In the genomic region with DNA sequence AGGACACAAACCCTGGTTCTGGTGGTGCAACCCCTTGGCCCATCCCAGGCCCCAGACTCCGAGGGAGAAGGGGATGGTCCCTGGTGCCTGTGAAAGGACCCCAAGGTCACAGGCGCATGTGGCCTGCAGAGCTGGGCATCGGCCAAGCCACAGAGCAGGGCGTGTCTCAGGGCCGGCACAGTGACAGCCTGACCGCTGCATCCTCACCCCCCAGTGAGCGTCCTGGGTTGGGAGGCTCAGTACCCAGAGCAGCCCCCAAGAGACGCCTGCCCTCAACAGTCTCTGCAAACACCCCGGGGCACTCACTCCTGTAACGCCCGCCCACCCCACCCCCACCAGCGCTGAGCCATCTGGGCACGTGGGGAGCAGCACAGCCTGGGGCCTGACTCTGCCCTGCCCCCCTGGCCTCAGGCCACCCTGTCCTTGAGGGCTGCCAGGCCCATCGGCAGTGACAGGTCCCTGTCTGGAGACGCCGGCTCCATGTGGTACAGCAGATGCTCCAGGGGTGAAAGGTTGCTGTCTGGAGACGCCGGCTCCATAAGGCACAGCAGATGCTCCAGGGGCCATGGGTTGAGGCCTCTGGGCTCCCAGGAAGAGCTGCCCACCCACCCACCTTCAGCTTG, we compare ENCODE assay signal across 1 cellular context.
TF ChIP-seq lines count a peak whose summit lies in the region.

No MANE protein-coding gene starts in this region.

TF ChIP-seq in GM12878, 131 proteins besides CTCF, POLR2A, EP300 and RAD21 (continued from another document):
- no peak for TF ChIP-seq PAX8 (IDR thresholded peaks at IDR 0.05)
- TF ChIP-seq HDAC6 (IDR thresholded peaks at IDR 0.05; ENCODE audit: unreplicated experiment) = no peak
- TF ChIP-seq, protein P1, sequence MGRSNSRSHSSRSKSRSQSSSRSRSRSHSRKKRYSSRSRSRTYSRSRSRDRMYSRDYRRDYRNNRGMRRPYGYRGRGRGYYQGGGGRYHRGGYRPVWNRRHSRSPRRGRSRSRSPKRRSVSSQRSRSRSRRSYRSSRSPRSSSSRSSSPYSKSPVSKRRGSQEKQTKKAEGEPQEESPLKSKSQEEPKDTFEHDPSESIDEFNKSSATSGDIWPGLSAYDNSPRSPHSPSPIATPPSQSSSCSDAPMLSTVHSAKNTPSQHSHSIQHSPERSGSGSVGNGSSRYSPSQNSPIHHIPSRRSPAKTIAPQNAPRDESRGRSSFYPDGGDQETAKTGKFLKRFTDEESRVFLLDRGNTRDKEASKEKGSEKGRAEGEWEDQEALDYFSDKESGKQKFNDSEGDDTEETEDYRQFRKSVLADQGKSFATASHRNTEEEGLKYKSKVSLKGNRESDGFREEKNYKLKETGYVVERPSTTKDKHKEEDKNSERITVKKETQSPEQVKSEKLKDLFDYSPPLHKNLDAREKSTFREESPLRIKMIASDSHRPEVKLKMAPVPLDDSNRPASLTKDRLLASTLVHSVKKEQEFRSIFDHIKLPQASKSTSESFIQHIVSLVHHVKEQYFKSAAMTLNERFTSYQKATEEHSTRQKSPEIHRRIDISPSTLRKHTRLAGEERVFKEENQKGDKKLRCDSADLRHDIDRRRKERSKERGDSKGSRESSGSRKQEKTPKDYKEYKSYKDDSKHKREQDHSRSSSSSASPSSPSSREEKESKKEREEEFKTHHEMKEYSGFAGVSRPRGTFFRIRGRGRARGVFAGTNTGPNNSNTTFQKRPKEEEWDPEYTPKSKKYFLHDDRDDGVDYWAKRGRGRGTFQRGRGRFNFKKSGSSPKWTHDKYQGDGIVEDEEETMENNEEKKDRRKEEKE (IDR thresholded peaks at IDR 0.05) = no peak
- no peak for TF ChIP-seq BMI1 (IDR thresholded peaks at IDR 0.05; ENCODE audit: borderline replicate concordance)
- TF ChIP-seq TCF3 (IDR thresholded peaks at IDR 0.05; ENCODE audit: borderline replicate concordance, insufficient read depth, low read depth, low read length) = no peak
- TF ChIP-seq, protein P2, sequence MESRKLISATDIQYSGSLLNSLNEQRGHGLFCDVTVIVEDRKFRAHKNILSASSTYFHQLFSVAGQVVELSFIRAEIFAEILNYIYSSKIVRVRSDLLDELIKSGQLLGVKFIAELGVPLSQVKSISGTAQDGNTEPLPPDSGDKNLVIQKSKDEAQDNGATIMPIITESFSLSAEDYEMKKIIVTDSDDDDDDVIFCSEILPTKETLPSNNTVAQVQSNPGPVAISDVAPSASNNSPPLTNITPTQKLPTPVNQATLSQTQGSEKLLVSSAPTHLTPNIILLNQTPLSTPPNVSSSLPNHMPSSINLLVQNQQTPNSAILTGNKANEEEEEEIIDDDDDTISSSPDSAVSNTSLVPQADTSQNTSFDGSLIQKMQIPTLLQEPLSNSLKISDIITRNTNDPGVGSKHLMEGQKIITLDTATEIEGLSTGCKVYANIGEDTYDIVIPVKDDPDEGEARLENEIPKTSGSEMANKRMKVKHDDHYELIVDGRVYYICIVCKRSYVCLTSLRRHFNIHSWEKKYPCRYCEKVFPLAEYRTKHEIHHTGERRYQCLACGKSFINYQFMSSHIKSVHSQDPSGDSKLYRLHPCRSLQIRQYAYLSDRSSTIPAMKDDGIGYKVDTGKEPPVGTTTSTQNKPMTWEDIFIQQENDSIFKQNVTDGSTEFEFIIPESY (IDR thresholded peaks at IDR 0.05) = no peak
- TF ChIP-seq, protein P3, sequence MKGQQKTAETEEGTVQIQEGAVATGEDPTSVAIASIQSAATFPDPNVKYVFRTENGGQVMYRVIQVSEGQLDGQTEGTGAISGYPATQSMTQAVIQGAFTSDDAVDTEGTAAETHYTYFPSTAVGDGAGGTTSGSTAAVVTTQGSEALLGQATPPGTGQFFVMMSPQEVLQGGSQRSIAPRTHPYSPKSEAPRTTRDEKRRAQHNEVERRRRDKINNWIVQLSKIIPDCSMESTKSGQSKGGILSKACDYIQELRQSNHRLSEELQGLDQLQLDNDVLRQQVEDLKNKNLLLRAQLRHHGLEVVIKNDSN (IDR thresholded peaks at IDR 0.05; ENCODE audit: borderline replicate concordance, extremely low read length, insufficient read depth, low read depth, low read length) = no peak
- TF ChIP-seq, protein P4, sequence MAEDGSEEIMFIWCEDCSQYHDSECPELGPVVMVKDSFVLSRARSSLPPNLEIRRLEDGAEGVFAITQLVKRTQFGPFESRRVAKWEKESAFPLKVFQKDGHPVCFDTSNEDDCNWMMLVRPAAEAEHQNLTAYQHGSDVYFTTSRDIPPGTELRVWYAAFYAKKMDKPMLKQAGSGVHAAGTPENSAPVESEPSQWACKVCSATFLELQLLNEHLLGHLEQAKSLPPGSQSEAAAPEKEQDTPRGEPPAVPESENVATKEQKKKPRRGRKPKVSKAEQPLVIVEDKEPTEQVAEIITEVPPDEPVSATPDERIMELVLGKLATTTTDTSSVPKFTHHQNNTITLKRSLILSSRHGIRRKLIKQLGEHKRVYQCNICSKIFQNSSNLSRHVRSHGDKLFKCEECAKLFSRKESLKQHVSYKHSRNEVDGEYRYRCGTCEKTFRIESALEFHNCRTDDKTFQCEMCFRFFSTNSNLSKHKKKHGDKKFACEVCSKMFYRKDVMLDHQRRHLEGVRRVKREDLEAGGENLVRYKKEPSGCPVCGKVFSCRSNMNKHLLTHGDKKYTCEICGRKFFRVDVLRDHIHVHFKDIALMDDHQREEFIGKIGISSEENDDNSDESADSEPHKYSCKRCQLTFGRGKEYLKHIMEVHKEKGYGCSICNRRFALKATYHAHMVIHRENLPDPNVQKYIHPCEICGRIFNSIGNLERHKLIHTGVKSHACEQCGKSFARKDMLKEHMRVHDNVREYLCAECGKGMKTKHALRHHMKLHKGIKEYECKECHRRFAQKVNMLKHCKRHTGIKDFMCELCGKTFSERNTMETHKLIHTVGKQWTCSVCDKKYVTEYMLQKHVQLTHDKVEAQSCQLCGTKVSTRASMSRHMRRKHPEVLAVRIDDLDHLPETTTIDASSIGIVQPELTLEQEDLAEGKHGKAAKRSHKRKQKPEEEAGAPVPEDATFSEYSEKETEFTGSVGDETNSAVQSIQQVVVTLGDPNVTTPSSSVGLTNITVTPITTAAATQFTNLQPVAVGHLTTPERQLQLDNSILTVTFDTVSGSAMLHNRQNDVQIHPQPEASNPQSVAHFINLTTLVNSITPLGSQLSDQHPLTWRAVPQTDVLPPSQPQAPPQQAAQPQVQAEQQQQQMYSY (CRISPR knock-in tag; IDR thresholded peaks at IDR 0.05) = no peak
- no peak for TF ChIP-seq POLR2AphosphoS2 (IDR thresholded peaks at IDR 0.05; ENCODE audit: low read depth, low read length)
- TF ChIP-seq RB1 (IDR thresholded peaks at IDR 0.05; ENCODE audit: borderline replicate concordance) = no peak
